16 cellular contexts compared by ENCODE assay signal in genomic region chr10:89114846-89115625, GRCh38.
"Had no signal": no experiment of that assay in that cellular context is flagged by ENCODE, and none has a peak within 500 bp of the region (broad histone marks: within the 10 kb centered on the region; RNA-seq: fewer than 3 reads in every experiment).

No MANE protein-coding gene starts in this region.

- H3K9me3 ChIP-seq: body of pancreas, gastroesophageal sphincter, pancreas had no signal

- FAIRE-seq: islet of Langerhans, pancreas, TTC549 had no signal

- H3K4me1 ChIP-seq: body of pancreas, gastroesophageal sphincter, pancreas had no signal

- DNase-seq: activated CD4-positive, alpha-beta T cell treated with anti-CD3 and anti-CD28 coated beads for 4 hours; activated CD8-positive, alpha-beta memory T cell treated with anti-CD3 and anti-CD28 coated beads, Interleukin-2, amount 50 U/mL, for 48 hours; activated CD8-positive, alpha-beta T cell treated with anti-CD3 and anti-CD28 coated beads, Interleukin-2, amount 10 ng/mL, durations not matched to agents 7 days and 5 days; activated gamma-delta T cell; activated T-cell treated with anti-CD3 and anti-CD28 coated beads, Interleukin-2, amount 50 U/mL, for 72 hours; amniotic stem cell; body of pancreas; cortex of kidney; effector memory CD4-positive, alpha-beta T cell; naive thymus-derived CD4-positive, alpha-beta T cell; pancreas; stimulated activated CD4-positive, alpha-beta T cell treated with anti-CD3 and anti-CD28 coated beads, Interleukin-4, amount 100 ng/mL, for 24 hours; stimulated activated naive CD4-positive, alpha-beta T cell treated with Interleukin-2 at 50 U/mL for 16 hours had no signal

- H3K27me3 ChIP-seq: body of pancreas, gastroesophageal sphincter, pancreas had no signal

- H3K4me3 ChIP-seq: body of pancreas, gastroesophageal sphincter, pancreas had no signal

- H3K27ac ChIP-seq: body of pancreas, gastroesophageal sphincter, pancreas had no signal

- H3K36me3 ChIP-seq: gastroesophageal sphincter, pancreas had no signal
